33 cellular contexts compared by ENCODE assay signal in the genomic region with DNA sequence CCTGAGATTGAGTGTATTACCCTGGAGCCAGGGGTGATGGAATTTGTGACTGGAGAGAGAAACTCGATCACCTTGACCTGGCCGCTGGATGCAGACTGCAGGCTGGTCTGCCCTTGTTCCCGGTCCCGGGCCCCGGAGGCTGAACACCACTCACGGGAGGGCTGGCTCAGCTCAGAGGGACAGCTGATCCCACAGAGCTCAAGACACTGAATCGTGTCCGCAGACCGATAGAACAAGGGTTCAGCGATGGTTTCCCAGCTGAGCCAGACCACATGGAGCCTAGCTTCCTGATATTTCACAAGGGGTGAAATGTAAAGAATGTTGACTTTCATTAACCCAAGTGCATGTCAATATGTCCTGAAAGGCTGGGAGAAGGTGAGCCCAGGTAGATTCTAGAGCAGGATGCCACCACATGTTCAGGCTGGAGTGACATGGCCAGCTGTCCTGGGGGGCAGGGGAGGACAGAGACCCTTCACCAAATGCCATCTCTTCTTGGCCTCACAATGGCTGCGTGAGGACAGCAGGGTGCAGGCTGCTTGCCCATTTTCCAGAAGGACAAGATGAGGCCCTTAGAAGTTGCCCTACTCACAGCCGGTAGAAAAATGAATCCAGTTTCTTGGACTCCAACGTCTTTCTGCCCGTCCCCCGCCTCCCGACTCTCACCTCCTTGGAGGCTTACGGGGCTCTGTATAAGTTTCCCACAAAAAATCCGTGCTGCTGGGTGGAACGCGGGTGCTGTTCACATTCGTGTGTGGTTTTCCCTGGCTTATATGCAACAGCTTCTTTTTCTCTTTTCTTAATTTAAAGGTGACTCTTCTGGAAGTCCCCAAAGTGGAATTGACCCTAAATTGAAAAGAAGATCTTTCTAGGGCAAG. TPM values are rescaled to one million over a fixed set of nuclear protein-coding genes. Genes with fewer than 3 reads are reported as not detected.
DNase-seq lines count a peak whose midpoint lies in the region; TF ChIP-seq lines count a peak whose summit lies in the region.
"Had no signal": no experiment of that assay in that cellular context is flagged by ENCODE, and none has a peak within 500 bp of the region (broad histone marks: within the 10 kb centered on the region; RNA-seq: fewer than 3 reads in every experiment).

No MANE protein-coding gene starts in this region.

- H3K9me3 ChIP-seq in thyroid gland (no peaks in the 10 kb centered on the region), Peyer's patch (no peaks in the 10 kb centered on the region)
- H3K9me3 ChIP-seq: ascending aorta, BE2C, colonic mucosa, HAP-1, thoracic aorta had no signal

- H3K27me3 ChIP-seq in thyroid gland (no peaks in the 10 kb centered on the region), Peyer's patch (no peaks in the 10 kb centered on the region)
- H3K27me3 ChIP-seq: ascending aorta, BE2C, cardiac muscle cell, colonic mucosa had no signal

- H3K27me3 Mint-ChIP-seq in nephron (ENCODE audit: low read depth): peaks cover 17% of the 10 kb centered on the region
- H3K27me3 Mint-ChIP-seq: activated CD4-positive, alpha-beta T cell treated with anti-CD3 and anti-CD28 coated beads, Interleukin-2, amount 10 ng/mL, durations not matched to agents 24 days and 14 days; activated T-cell treated with anti-CD3 and anti-CD28 coated beads, Interleukin-2, amount 50 U/mL, for 24 hours; CD8-positive, alpha-beta memory T cell; naive thymus-derived CD4-positive, alpha-beta T cell; stimulated activated naive CD8-positive, alpha-beta T cell treated with anti-CD3 and anti-CD28 coated beads, Interleukin-15, Interleukin-2, amounts not matched to agents 100 ng/mL and 50 ng/mL, for 24 hours had no signal

- peak overlapping the region; percentile 94 for H3K27ac Mint-ChIP-seq in nephron
- H3K27ac Mint-ChIP-seq: activated CD4-positive, alpha-beta T cell treated with anti-CD3 and anti-CD28 coated beads, Interleukin-2, amount 10 ng/mL, durations not matched to agents 24 days and 14 days; activated naive CD8-positive, alpha-beta T cell treated with anti-CD3 and anti-CD28 coated beads, Interleukin-2, amount 10 ng/mL, durations not matched to agents 7 days and 5 days; activated T-cell treated with anti-CD3 and anti-CD28 coated beads, Interleukin-2, amount 50 U/mL, for 24 hours; CD8-positive, alpha-beta memory T cell; naive thymus-derived CD4-positive, alpha-beta T cell; stimulated activated naive CD8-positive, alpha-beta T cell treated with anti-CD3 and anti-CD28 coated beads, Interleukin-15, Interleukin-2, amounts not matched to agents 100 ng/mL and 50 ng/mL, for 24 hours had no signal

- H3K9me3 Mint-ChIP-seq in nephron: peaks cover 13% of the 10 kb centered on the region
- H3K9me3 Mint-ChIP-seq: activated CD4-positive, alpha-beta T cell treated with anti-CD3 and anti-CD28 coated beads, Interleukin-2, amount 10 ng/mL, durations not matched to agents 24 days and 14 days had no signal

- peak overlapping the region; percentile 2 to 62 (median 58) for H3K27ac ChIP-seq in thyroid gland
- H3K27ac ChIP-seq in Peyer's patch: no peak overlapping the region
- H3K27ac ChIP-seq: ascending aorta, cardiac muscle cell, colonic mucosa, epithelial cell of prostate, PC-9, thoracic aorta had no signal

- no peak overlapping the region for H3K4me3 Mint-ChIP-seq in nephron
- H3K4me3 Mint-ChIP-seq: activated CD4-positive, alpha-beta T cell treated with anti-CD3 and anti-CD28 coated beads, Interleukin-2, amount 10 ng/mL, durations not matched to agents 24 days and 14 days; activated naive CD8-positive, alpha-beta T cell treated with anti-CD3 and anti-CD28 coated beads, Interleukin-2, amount 10 ng/mL, durations not matched to agents 7 days and 5 days; activated T-cell treated with anti-CD3 and anti-CD28 coated beads, Interleukin-2, amount 50 U/mL, for 24 hours; CD8-positive, alpha-beta memory T cell; naive thymus-derived CD4-positive, alpha-beta T cell; stimulated activated naive CD8-positive, alpha-beta T cell treated with anti-CD3 and anti-CD28 coated beads, Interleukin-15, Interleukin-2, amounts not matched to agents 100 ng/mL and 50 ng/mL, for 24 hours had no signal

- intact Hi-C loops in thyroid gland (cut with DNase I): no loop called here

- DNase-seq in amniotic epithelial cell (ENCODE audit: low read depth) (peak; percentile 18), iPS-NIHi7 (ENCODE audit: extremely low spot score) (peak; percentile 35), thyroid gland (peak in 1 of 2 donors; percentile 54), Peyer's patch (no peak)
- no peak for DNase-seq in activated T-cell treated with anti-CD3 and anti-CD28 coated beads, Interleukin-2, amount 50 U/mL, for 1 hour
- no peak for DNase-seq in activated CD4-positive, alpha-beta T cell treated with anti-CD3 and anti-CD28 coated beads, Interleukin-2, amount 50 U/mL, for 4 hours
- DNase-seq: activated CD4-positive, alpha-beta T cell treated with anti-CD3 and anti-CD28 coated beads, Interleukin-2, amount 10 ng/mL, durations not matched to agents 24 days and 14 days; activated gamma-delta T cell; activated naive CD8-positive, alpha-beta T cell treated with anti-CD3 and anti-CD28 coated beads, Interleukin-2, amount 10 ng/mL, durations not matched to agents 7 days and 5 days; activated T-cell treated with anti-CD3 and anti-CD28 coated beads, Interleukin-2, amount 50 U/mL, for 24 hours; BE2C; CD8-positive, alpha-beta memory T cell; colonic mucosa; DMS 273 treated with DMSO at 0.1 percent for 48 hours; effector CD8-positive, alpha-beta T cell; islet precursor cell; Kasumi-1; naive thymus-derived CD4-positive, alpha-beta T cell; NCI-H1436 treated with DMSO at 0.1 percent for 48 hours; NCI-H2081 treated with DMSO at 0.1 percent for 48 hours; NCI-H2227 treated with DMSO at 0.1 percent for 48 hours; NCI-H69; PC-9; SHP77 treated with DMSO at 0.1 percent for 48 hours; stimulated activated CD8-positive, alpha-beta memory T cell treated with anti-CD3 and anti-CD28 coated beads, Interleukin-4, amount 100 ng/mL, for 48 hours had no signal

- H3K4me1 ChIP-seq in thyroid gland (peaks cover 30 to 42% of the 10 kb centered on the region in 2 donors), Peyer's patch (no peaks in the 10 kb centered on the region)
- H3K4me1 ChIP-seq: BE2C, colonic mucosa, HAP-1 had no signal

- H3K36me3 ChIP-seq in thyroid gland (no peaks in the 10 kb centered on the region), Peyer's patch (no peaks in the 10 kb centered on the region)
- H3K36me3 ChIP-seq: cardiac muscle cell, colonic mucosa, thoracic aorta had no signal

- peaks cover 30% of the 10 kb centered on the region for H3K36me3 Mint-ChIP-seq in nephron (ENCODE audit: low read depth)

- H3K4me3 ChIP-seq in thyroid gland (replicated peaks in 1 of 3): no peak overlapping the region
- H3K4me3 ChIP-seq in Peyer's patch: no peak overlapping the region
- H3K4me3 ChIP-seq: ascending aorta, cardiac muscle cell, colonic mucosa, HAP-1, PC-9, smooth muscle cell, thoracic aorta had no signal

- 72 to 80% methylated on average over 17 to 21 of the region's 21 CpGs for WGBS in thyroid gland, 2 donors

- peaks cover 28% of the 10 kb centered on the region for H3K4me1 Mint-ChIP-seq in nephron
- H3K4me1 Mint-ChIP-seq: activated CD4-positive, alpha-beta T cell treated with anti-CD3 and anti-CD28 coated beads, Interleukin-2, amount 10 ng/mL, durations not matched to agents 24 days and 14 days; activated naive CD8-positive, alpha-beta T cell treated with anti-CD3 and anti-CD28 coated beads, Interleukin-2, amount 10 ng/mL, durations not matched to agents 7 days and 5 days had no signal

- TF ChIP-seq POLR2A in thyroid gland (IDR thresholded peaks at IDR 0.05) (no peak), Peyer's patch (IDR thresholded peaks at IDR 0.05) (no peak)

- TF ChIP-seq CTCF in nephron (IDR thresholded peaks at IDR 0.05; ENCODE audit: unreplicated experiment in 3 of 3): no peak
- no peak for TF ChIP-seq CTCF in thyroid gland (IDR thresholded peaks at IDR 0.05)
- TF ChIP-seq CTCF in Peyer's patch (IDR thresholded peaks at IDR 0.05): no peak

RNA-seq across cellular contexts. Expression of a gene that starts 50.9 kb away (rescaled TPM):
- total RNA-seq in thyroid gland (10 to 100 TPM; 63.0 to 85.6 (median 75.2) TPM), Peyer's patch (10 to 100 TPM; 40.0 to 90.0 (median 52.4) TPM)

Comparison
In these comparisons a context has a peak if more than half of its experiments do, and no peak if none do; other contexts are left out.
1. DNase-seq: peak in amniotic epithelial cell (single experiment) and iPS-NIHi7 (single experiment); none in Peyer's patch (0 of 3), activated T-cell treated with anti-CD3 and anti-CD28 coated beads, Interleukin-2, amount 50 U/mL, for 1 hour (single experiment) and activated CD4-positive, alpha-beta T cell treated with anti-CD3 and anti-CD28 coated beads, Interleukin-2, amount 50 U/mL, for 4 hours (0 of 2).
2. H3K27ac ChIP-seq: peak in thyroid gland (3 of 3); none in Peyer's patch (0 of 4).